ENCODE assay signal across 8 cellular contexts in genomic region chr16:30902070-30902972, GRCh38. TPM values are rescaled to one million over a fixed set of nuclear protein-coding genes. Genes with fewer than 3 reads are reported as not detected.
DNase-seq lines count a peak whose midpoint lies in the region; ATAC-seq and TF ChIP-seq lines count a peak whose summit lies in the region.

No MANE protein-coding gene starts in this region.

- H3K9me3 Mint-ChIP-seq in activated T-helper 1 cell treated with anti-CD3 and anti-CD28 coated beads, Interleukin-12 subunit alpha, Interleukin-12 subunit beta, Interleukin-2, Interleukin-4 antibody, amounts not matched to agents 30 ng/mL and 10 ng/mL and 1 ng/mL, durations not matched to agents 14 hours and 24 hours and 36 hours, result peaks cover 4% of the 10 kb centered on the region

- H3K27ac ChIP-seq in HEK293 (ENCODE audit: extremely low read depth, low read depth, low read length), result peak overlapping the region; percentile 77
- peak overlapping the region; percentile 76 to 92 for H3K27ac ChIP-seq in thoracic aorta

- H3K4me1 ChIP-seq in HEK293 (ENCODE audit: control insufficient read depth, insufficient read depth, low read length) (no peaks in the 10 kb centered on the region), thoracic aorta (ENCODE audit: control insufficient read depth in 1 of 2, low read depth in 2 of 2) (peaks cover 12 to 18% of the 10 kb centered on the region in 2 donors)

- intact Hi-C loops in activated T-helper 1 cell treated with anti-CD3 and anti-CD28 coated beads, Interleukin-12 subunit alpha, Interleukin-12 subunit beta, Interleukin-2, Interleukin-4 antibody, amounts not matched to agents 30 ng/mL and 10 ng/mL and 1 ng/mL, durations not matched to agents 14 hours and 24 hours and 36 hours (cut with micrococcal nuclease), result loop anchor here (1.0 kb wide), 4 partner anchors 8 to 58 kb away; partner anchors contain the start of gene BCL7C

- no peaks in the 10 kb centered on the region for H3K27me3 Mint-ChIP-seq in activated T-helper 1 cell treated with anti-CD3 and anti-CD28 coated beads, Interleukin-12 subunit alpha, Interleukin-12 subunit beta, Interleukin-2, Interleukin-4 antibody, amounts not matched to agents 30 ng/mL and 10 ng/mL and 1 ng/mL, durations not matched to agents 14 hours and 24 hours and 36 hours (ENCODE audit: insufficient read depth)

- POLR2A ChIA-PET in HEK293 (lab: Yijun Ruan, JAX), result interaction anchor here (0.5 to 3.6 kb wide), 10 partner anchors 12 to 828 kb away, joined by 3 to 35 read pairs (median 4); no protein-coding TSS in a partner anchor

- H3K4me1 Mint-ChIP-seq in activated T-helper 1 cell treated with anti-CD3 and anti-CD28 coated beads, Interleukin-12 subunit alpha, Interleukin-12 subunit beta, Interleukin-2, Interleukin-4 antibody, amounts not matched to agents 30 ng/mL and 10 ng/mL and 1 ng/mL, durations not matched to agents 14 hours and 24 hours and 36 hours (ENCODE audit: low read depth), result peaks cover 31% of the 10 kb centered on the region

- DNase-seq in DMS153 treated with DMSO at 0.1 percent for 48 hours (lab: John Stamatoyannopoulos, UW; ENCODE audit: unreplicated experiment) (peak; percentile 27), DMS153 (lab: John Stamatoyannopoulos, UW) (no peak), NCI-H460 (ENCODE audit: extremely low read depth, low read depth) (peak; percentile 60), fibroblast of gingiva (ENCODE audit: low read depth) (peak; percentile 62), myocyte (ENCODE audit: low read depth) (peak; percentile 67), thoracic aorta (ENCODE audit: low spot score) (no peak)
- peak; percentile 54 for DNase-seq in activated T-helper 1 cell treated with anti-CD3 and anti-CD28 coated beads, Interleukin-12 subunit alpha, Interleukin-12 subunit beta, Interleukin-2, Interleukin-4 antibody, amounts not matched to agents 30 ng/mL and 10 ng/mL and 1 ng/mL, durations not matched to agents 14 hours and 24 hours and 36 hours (ENCODE audit: low spot score)

- peak overlapping the region; percentile 96 for H3K27ac Mint-ChIP-seq in activated T-helper 1 cell treated with anti-CD3 and anti-CD28 coated beads, Interleukin-12 subunit alpha, Interleukin-12 subunit beta, Interleukin-2, Interleukin-4 antibody, amounts not matched to agents 30 ng/mL and 10 ng/mL and 1 ng/mL, durations not matched to agents 14 hours and 24 hours and 36 hours

- H3K36me3 ChIP-seq in HEK293 (ENCODE audit: control insufficient read depth in 2 of 2, insufficient read depth in 1 of 2, low read length in 2 of 2) (no peaks in the 10 kb centered on the region), thoracic aorta (no peaks in the 10 kb centered on the region)

- H3K36me3 Mint-ChIP-seq in activated T-helper 1 cell treated with anti-CD3 and anti-CD28 coated beads, Interleukin-12 subunit alpha, Interleukin-12 subunit beta, Interleukin-2, Interleukin-4 antibody, amounts not matched to agents 30 ng/mL and 10 ng/mL and 1 ng/mL, durations not matched to agents 14 hours and 24 hours and 36 hours (ENCODE audit: low read depth), result no peaks in the 10 kb centered on the region

- peak; percentile 54 for ATAC-seq in thoracic aorta (ENCODE audit: insufficient number of reproducible peaks, low FRiP score, low read depth)

- H3K4me3 ChIP-seq in HEK293 (ENCODE audit: low read depth, low read length) (peak overlapping the region; percentile 51), thoracic aorta (peak overlapping the region; percentile 81)

- H3K4me3 Mint-ChIP-seq in activated T-helper 1 cell treated with anti-CD3 and anti-CD28 coated beads, Interleukin-12 subunit alpha, Interleukin-12 subunit beta, Interleukin-2, Interleukin-4 antibody, amounts not matched to agents 30 ng/mL and 10 ng/mL and 1 ng/mL, durations not matched to agents 14 hours and 24 hours and 36 hours, result peak overlapping the region; percentile 94

- CTCF ChIA-PET in HEK293 (lab: Yijun Ruan, JAX), result interaction anchor here (0.6 to 3.8 kb wide), 28 partner anchors 10 to 216 kb away, joined by 3 to 66 read pairs (median 6); no protein-coding TSS in a partner anchor

- no peaks in the 10 kb centered on the region for H3K9me3 ChIP-seq in HEK293 (ENCODE audit: control insufficient read depth, insufficient read depth, low read depth, low read length)
- H3K9me3 ChIP-seq in thoracic aorta, result no peaks in the 10 kb centered on the region

- TF ChIP-seq CTCF in HEK293 (tag by site-specific recombination; IDR thresholded peaks at IDR 0.05) (peak; percentile 19; the same call in 1 of the 2 replicates), thoracic aorta (IDR thresholded peaks at IDR 0.05) (peak; percentile 13)

- H3K27me3 ChIP-seq in thoracic aorta (replicated peaks; ENCODE audit: insufficient read depth), result no peaks in the 10 kb centered on the region

TF ChIP-seq in HEK293, 187 proteins besides CTCF, POLR2A, EP300 and RAD21 (continues in another document):
- no peak for TF ChIP-seq ZNF223 (tag by site-specific recombination; IDR thresholded peaks at IDR 0.05)
- no peak for TF ChIP-seq ZBTB1 (tag by site-specific recombination; IDR thresholded peaks at IDR 0.05)
- peak; percentile 64 for TF ChIP-seq PATZ1 (tag by site-specific recombination; IDR thresholded peaks at IDR 0.05)
- TF ChIP-seq KLF17 (tag by site-specific recombination; IDR thresholded peaks at IDR 0.05), result peak; percentile 67

RNA-seq across cellular contexts. Expression of gene CTF1, which starts 5.9 kb away (rescaled TPM):
- total RNA-seq in NCI-H460 (2014; rRNA removed; shearing (Covaris generic)), result 0.59 and 0.92 TPM in 2 replicates
- polyA plus RNA-seq in NCI-H460 (2014; cell fraction: nucleus; rRNA removed), result 0.32 and 0.65 TPM in 2 replicates
- 0.23 and 0.29 TPM in 2 replicates for total RNA-seq in activated T-helper 1 cell treated with anti-CD3 and anti-CD28 coated beads, Interleukin-12 subunit alpha, Interleukin-12 subunit beta, Interleukin-2, Interleukin-4 antibody, amounts not matched to agents 30 ng/mL and 10 ng/mL and 1 ng/mL, durations not matched to agents 14 hours and 24 hours and 36 hours
- total RNA-seq in myocyte, result 4.2 and 5.6 TPM in 2 replicates
- polyA plus RNA-seq in myocyte (2012), result 10.2 TPM
- total RNA-seq in thoracic aorta, result 1 to 10 TPM; 3.8 TPM

RNA-seq across cellular contexts. Expression of gene BCL7C, which starts 8.4 kb away (rescaled TPM):
- total RNA-seq in NCI-H460 (2014; rRNA removed; shearing (Covaris generic)), result 34.1 and 45.1 TPM in 2 replicates
- 34.0 and 68.2 TPM in 2 replicates for polyA plus RNA-seq in NCI-H460 (2014; cell fraction: nucleus; rRNA removed)
- total RNA-seq in activated T-helper 1 cell treated with anti-CD3 and anti-CD28 coated beads, Interleukin-12 subunit alpha, Interleukin-12 subunit beta, Interleukin-2, Interleukin-4 antibody, amounts not matched to agents 30 ng/mL and 10 ng/mL and 1 ng/mL, durations not matched to agents 14 hours and 24 hours and 36 hours, result 23.1 and 25.3 TPM in 2 replicates
- total RNA-seq in myocyte, result 25.4 and 35.4 TPM in 2 replicates
- polyA plus RNA-seq in myocyte (2012), result 31.3 TPM
- 10 to 100 TPM; 35.6 to 55.2 TPM for total RNA-seq in thoracic aorta

RNA-seq across cellular contexts. Expression of gene FBXL19, which starts 21.1 kb away (rescaled TPM):
- 12.3 and 14.2 TPM in 2 replicates for total RNA-seq in NCI-H460 (2014; rRNA removed; shearing (Covaris generic))
- 16.4 and 19.5 TPM in 2 replicates for polyA plus RNA-seq in NCI-H460 (2014; cell fraction: nucleus; rRNA removed)
- 32.7 and 33.2 TPM in 2 replicates for total RNA-seq in activated T-helper 1 cell treated with anti-CD3 and anti-CD28 coated beads, Interleukin-12 subunit alpha, Interleukin-12 subunit beta, Interleukin-2, Interleukin-4 antibody, amounts not matched to agents 30 ng/mL and 10 ng/mL and 1 ng/mL, durations not matched to agents 14 hours and 24 hours and 36 hours
- total RNA-seq in myocyte (11.6 and 14.9 TPM in 2 replicates), thoracic aorta (10 to 100 TPM; 14.5 to 18.7 TPM)
- 12.7 TPM for polyA plus RNA-seq in myocyte (2012)

RNA-seq across cellular contexts. Expression of gene ORAI3, which starts 46.5 kb away (rescaled TPM):
- 20.1 and 21.9 TPM in 2 replicates for total RNA-seq in NCI-H460 (2014; rRNA removed; shearing (Covaris generic))
- 12.5 and 13.1 TPM in 2 replicates for polyA plus RNA-seq in NCI-H460 (2014; cell fraction: nucleus; rRNA removed)
- 11.1 and 11.5 TPM in 2 replicates for total RNA-seq in activated T-helper 1 cell treated with anti-CD3 and anti-CD28 coated beads, Interleukin-12 subunit alpha, Interleukin-12 subunit beta, Interleukin-2, Interleukin-4 antibody, amounts not matched to agents 30 ng/mL and 10 ng/mL and 1 ng/mL, durations not matched to agents 14 hours and 24 hours and 36 hours
- total RNA-seq in myocyte (53.9 and 60.0 TPM in 2 replicates), thoracic aorta (10 to 100 TPM; 19.0 to 35.7 TPM)
- 35.5 TPM for polyA plus RNA-seq in myocyte (2012)

RNA-seq across cellular contexts. Expression of gene SETD1A, which starts 55.2 kb away (rescaled TPM):
- total RNA-seq in NCI-H460 (2014; rRNA removed; shearing (Covaris generic)), result 5.0 and 6.8 TPM in 2 replicates
- 6.8 and 8.9 TPM in 2 replicates for polyA plus RNA-seq in NCI-H460 (2014; cell fraction: nucleus; rRNA removed)
- 34.0 and 38.8 TPM in 2 replicates for total RNA-seq in activated T-helper 1 cell treated with anti-CD3 and anti-CD28 coated beads, Interleukin-12 subunit alpha, Interleukin-12 subunit beta, Interleukin-2, Interleukin-4 antibody, amounts not matched to agents 30 ng/mL and 10 ng/mL and 1 ng/mL, durations not matched to agents 14 hours and 24 hours and 36 hours
- total RNA-seq in myocyte, result 3.3 and 5.8 TPM in 2 replicates
- 13.6 TPM for polyA plus RNA-seq in myocyte (2012)
- 10 to 100 TPM in 1 of 2 donors, 1 to 10 TPM in 1; 7.4 to 14.6 TPM for total RNA-seq in thoracic aorta

Comparison
In these comparisons a context has a peak if more than half of its experiments do, and no peak if none do; other contexts are left out.
1. DNase-seq: peak in DMS153 treated with DMSO at 0.1 percent for 48 hours (single experiment), NCI-H460 (single experiment), activated T-helper 1 cell treated with anti-CD3 and anti-CD28 coated beads, Interleukin-12 subunit alpha, Interleukin-12 subunit beta, Interleukin-2, Interleukin-4 antibody, amounts not matched to agents 30 ng/mL and 10 ng/mL and 1 ng/mL, durations not matched to agents 14 hours and 24 hours and 36 hours (single experiment), fibroblast of gingiva (single experiment) and myocyte (single experiment); none in DMS153 (single experiment) and thoracic aorta (single experiment).